Comparison of ENCODE assay signal across 8 cellular contexts in genomic region chr10:119305860-119306513, GRCh38.
DNase-seq lines count a peak whose midpoint lies in the region; ATAC-seq and TF ChIP-seq lines count a peak whose summit lies in the region.

No MANE protein-coding gene starts in this region.

- H3K4me3 Mint-ChIP-seq in activated B cell treated with CpG ODN at 0.5 μM for 24 hours = peak overlapping the region; percentile 86
- peak overlapping the region; percentile 79 for H3K4me3 Mint-ChIP-seq in stimulated activated effector memory CD8-positive, alpha-beta T cell treated with anti-CD3 and anti-CD28 coated beads, Interleukin-12 subunit alpha, Interleukin-12 subunit beta, amount 100 ng/mL, for 72 hours

- H3K9ac ChIP-seq in Karpas-422 (ENCODE audit: low read length) = peak overlapping the region; percentile 71
- H3K9ac ChIP-seq in muscle layer of colon (ENCODE audit: low read length) = no peak overlapping the region

- CTCF ChIA-PET in activated B cell treated with CpG ODN at 0.5 μM for 24 hours (lab: Charles Lee) = interaction anchor here (0.7 to 4.5 kb wide), 6 partner anchors 34 to 120 kb away, joined by 3 to 31 read pairs (median 4); partner anchors contain the start of gene GRK5

- intact Hi-C loops in activated B cell treated with CpG ODN at 0.5 μM for 24 hours (cut with micrococcal nuclease) = loop anchor here (1.0 to 5.0 kb wide), 19 partner anchors 9 to 579 kb away; partner anchors contain the start of genes DENND10, EIF3A, PRDX3 and RGS10

- ATAC-seq in GM21737 (IDR thresholded peaks at IDR 0.05; ENCODE audit: unreplicated experiment) (peak; percentile 53), activated B cell treated with CpG ODN at 0.5 μM for 24 hours (ENCODE audit: low read depth) (peak; percentile 72)
- peak; percentile 90 for ATAC-seq in stimulated activated effector memory CD8-positive, alpha-beta T cell treated with anti-CD3 and anti-CD28 coated beads, Interleukin-12 subunit alpha, Interleukin-12 subunit beta, amount 100 ng/mL, for 72 hours

- H3K4me3 ChIP-seq in Karpas-422 (ENCODE audit: low read length) = peak overlapping the region; percentile 60
- no peak overlapping the region for H3K4me3 ChIP-seq in muscle layer of colon (ENCODE audit: low read depth in 1 of 2, low read length in 2 of 2)

- H3K27ac ChIP-seq in Karpas-422 (ENCODE audit: low read length) = peak overlapping the region; percentile 93
- peak overlapping the region; percentile 54 for H3K27ac ChIP-seq in muscle layer of colon (ENCODE audit: low read depth, low read length)

- H3K36me3 Mint-ChIP-seq in activated B cell treated with CpG ODN at 0.5 μM for 24 hours (ENCODE audit: low read depth) = peaks cover under 1% of the 10 kb centered on the region
- peaks cover 21% of the 10 kb centered on the region for H3K36me3 Mint-ChIP-seq in stimulated activated effector memory CD8-positive, alpha-beta T cell treated with anti-CD3 and anti-CD28 coated beads, Interleukin-12 subunit alpha, Interleukin-12 subunit beta, amount 100 ng/mL, for 72 hours

- H3K27me3 ChIP-seq in Karpas-422 (ENCODE audit: low read length) (no peaks in the 10 kb centered on the region), muscle layer of colon (ENCODE audit: control insufficient read depth in 1 of 2, insufficient read depth in 2 of 2, low read length in 2 of 2) (no peaks in the 10 kb centered on the region)

- no peak overlapping the region for H2AFZ ChIP-seq in Karpas-422 (ENCODE audit: low read length)

- H4K20me1 ChIP-seq in Karpas-422 (ENCODE audit: insufficient read depth, low read depth, low read length) = peaks cover 7% of the 10 kb centered on the region; the same call in 1 of the 2 replicates

- H3K4me2 ChIP-seq in Karpas-422 (ENCODE audit: low read depth, low read length, poor library complexity, severe bottlenecking) = peak overlapping the region; percentile 74

- no peaks in the 10 kb centered on the region for H3K9me2 ChIP-seq in Karpas-422 (replicated peaks; ENCODE audit: insufficient read depth, low read length)

- H3K27me3 Mint-ChIP-seq in activated B cell treated with CpG ODN at 0.5 μM for 24 hours = no peaks in the 10 kb centered on the region

- no peaks in the 10 kb centered on the region for H3K79me2 ChIP-seq in Karpas-422 (ENCODE audit: low read length)

- H3K36me3 ChIP-seq in Karpas-422 (ENCODE audit: insufficient read depth, low read length) (no peaks in the 10 kb centered on the region), muscle layer of colon (ENCODE audit: insufficient read depth, low read length) (no peaks in the 10 kb centered on the region)

- H3K9me3 Mint-ChIP-seq in activated B cell treated with CpG ODN at 0.5 μM for 24 hours = no peaks in the 10 kb centered on the region
- no peaks in the 10 kb centered on the region for H3K9me3 Mint-ChIP-seq in stimulated activated effector memory CD8-positive, alpha-beta T cell treated with anti-CD3 and anti-CD28 coated beads, Interleukin-12 subunit alpha, Interleukin-12 subunit beta, amount 100 ng/mL, for 72 hours

- H3K9me3 ChIP-seq in Karpas-422 (ENCODE audit: low read length) (no peaks in the 10 kb centered on the region), muscle layer of colon (ENCODE audit: low read length) (no peaks in the 10 kb centered on the region)

- POLR2A ChIA-PET in activated B cell treated with CpG ODN at 0.5 μM for 24 hours (lab: Charles Lee) = interaction anchor here (0.6 to 6.5 kb wide), 28 partner anchors 8 to 212 kb away, joined by 3 to 134 read pairs (median 5); partner anchors contain the start of gene GRK5

- DNase-seq in GM03348 (ENCODE audit: low spot score) = peak; percentile 91
- peak; percentile 92 for DNase-seq in Karpas-422
- DNase-seq in activated B cell treated with CpG ODN at 0.5 μM for 24 hours = peak; percentile 77
- DNase-seq in central memory CD4-positive, alpha-beta T cell = peak; percentile 78
- DNase-seq in stimulated activated effector memory CD8-positive, alpha-beta T cell treated with anti-CD3 and anti-CD28 coated beads, Interleukin-12 subunit alpha, Interleukin-12 subunit beta, amount 100 ng/mL, for 72 hours (ENCODE audit: low spot score in 2 of 2) = peak; percentile 69 to 93
- DNase-seq in NCI-H82 (lab: John Stamatoyannopoulos, UW) = no peak

- peak overlapping the region; percentile 100 for H3K27ac Mint-ChIP-seq in activated B cell treated with CpG ODN at 0.5 μM for 24 hours
- peak overlapping the region; percentile 98 for H3K27ac Mint-ChIP-seq in stimulated activated effector memory CD8-positive, alpha-beta T cell treated with anti-CD3 and anti-CD28 coated beads, Interleukin-12 subunit alpha, Interleukin-12 subunit beta, amount 100 ng/mL, for 72 hours

- TF ChIP-seq CTCF in activated B cell treated with CpG ODN at 0.5 μM for 24 hours (IDR thresholded peaks at IDR 0.05) = no peak

- peaks cover 98% of the 10 kb centered on the region for H3K4me1 Mint-ChIP-seq in activated B cell treated with CpG ODN at 0.5 μM for 24 hours
- peaks cover 91% of the 10 kb centered on the region for H3K4me1 Mint-ChIP-seq in stimulated activated effector memory CD8-positive, alpha-beta T cell treated with anti-CD3 and anti-CD28 coated beads, Interleukin-12 subunit alpha, Interleukin-12 subunit beta, amount 100 ng/mL, for 72 hours

- H3K4me1 ChIP-seq in Karpas-422 (ENCODE audit: low read length) (peaks cover 65% of the 10 kb centered on the region), muscle layer of colon (ENCODE audit: insufficient read depth, low read length) (peaks cover 48% of the 10 kb centered on the region)
